Comparison of ENCODE assay signal across 1 cellular context in the genomic region with DNA sequence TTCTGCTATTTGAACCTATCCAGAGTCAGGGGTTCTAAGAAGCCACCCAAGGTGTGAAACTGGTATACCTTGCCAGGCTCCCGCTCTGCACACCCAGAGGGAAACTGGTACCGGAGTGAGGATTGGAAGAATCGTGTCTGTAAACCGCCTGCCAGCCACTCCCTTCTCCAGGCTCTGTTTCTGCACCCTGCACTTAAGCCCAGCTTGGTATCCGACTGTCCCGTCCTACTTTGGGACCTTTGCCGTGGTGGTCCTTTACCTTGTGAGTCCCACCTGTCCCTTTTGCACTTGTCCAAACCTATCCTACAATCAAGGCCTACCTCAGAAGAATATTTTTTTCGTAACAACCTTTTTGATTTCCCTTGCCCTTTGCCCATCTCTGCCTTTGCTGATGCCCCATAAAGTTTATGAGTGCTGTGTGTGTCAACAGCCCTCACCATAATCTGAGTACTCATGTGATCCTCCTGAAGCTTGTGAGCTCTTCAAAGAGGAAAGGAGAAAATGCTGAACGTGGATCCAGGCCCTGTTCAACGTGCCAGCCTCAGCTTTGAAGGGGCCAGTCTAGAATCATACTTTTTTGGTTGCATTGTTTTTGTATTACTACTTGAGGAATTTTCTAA.
TF ChIP-seq lines count a peak whose summit lies in the region.

No MANE protein-coding gene starts in this region.

TF ChIP-seq in WTC11, 78 proteins besides CTCF, POLR2A, EP300 and RAD21 (continued from another document):
- TF ChIP-seq, protein P1, sequence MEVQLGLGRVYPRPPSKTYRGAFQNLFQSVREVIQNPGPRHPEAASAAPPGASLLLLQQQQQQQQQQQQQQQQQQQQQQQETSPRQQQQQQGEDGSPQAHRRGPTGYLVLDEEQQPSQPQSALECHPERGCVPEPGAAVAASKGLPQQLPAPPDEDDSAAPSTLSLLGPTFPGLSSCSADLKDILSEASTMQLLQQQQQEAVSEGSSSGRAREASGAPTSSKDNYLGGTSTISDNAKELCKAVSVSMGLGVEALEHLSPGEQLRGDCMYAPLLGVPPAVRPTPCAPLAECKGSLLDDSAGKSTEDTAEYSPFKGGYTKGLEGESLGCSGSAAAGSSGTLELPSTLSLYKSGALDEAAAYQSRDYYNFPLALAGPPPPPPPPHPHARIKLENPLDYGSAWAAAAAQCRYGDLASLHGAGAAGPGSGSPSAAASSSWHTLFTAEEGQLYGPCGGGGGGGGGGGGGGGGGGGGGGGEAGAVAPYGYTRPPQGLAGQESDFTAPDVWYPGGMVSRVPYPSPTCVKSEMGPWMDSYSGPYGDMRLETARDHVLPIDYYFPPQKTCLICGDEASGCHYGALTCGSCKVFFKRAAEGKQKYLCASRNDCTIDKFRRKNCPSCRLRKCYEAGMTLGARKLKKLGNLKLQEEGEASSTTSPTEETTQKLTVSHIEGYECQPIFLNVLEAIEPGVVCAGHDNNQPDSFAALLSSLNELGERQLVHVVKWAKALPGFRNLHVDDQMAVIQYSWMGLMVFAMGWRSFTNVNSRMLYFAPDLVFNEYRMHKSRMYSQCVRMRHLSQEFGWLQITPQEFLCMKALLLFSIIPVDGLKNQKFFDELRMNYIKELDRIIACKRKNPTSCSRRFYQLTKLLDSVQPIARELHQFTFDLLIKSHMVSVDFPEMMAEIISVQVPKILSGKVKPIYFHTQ (CRISPR knock-in tag; IDR thresholded peaks at IDR 0.05), result no peak
- TF ChIP-seq HMGA2 (CRISPR knock-in tag; IDR thresholded peaks at IDR 0.05), result no peak
- TF ChIP-seq NR1H2 (CRISPR knock-in tag; IDR thresholded peaks at IDR 0.05), result no peak
- no peak for TF ChIP-seq ZNF121 (CRISPR knock-in tag; IDR thresholded peaks at IDR 0.05)
